Comparison of ENCODE assay signal across 19 cellular contexts in genomic region chr1:236844499-236845271, GRCh38. TPM values are rescaled to one million over a fixed set of nuclear protein-coding genes. Genes with fewer than 3 reads are reported as not detected.
A peak's percentile ranks its signal among the peaks of the same experiment; 100 is the strongest.
DNase-seq lines count a peak whose midpoint lies in the region; ATAC-seq and TF ChIP-seq lines count a peak whose summit lies in the region.
"Had no signal": no experiment of that assay in that cellular context is flagged by ENCODE, and none has a peak within 500 bp of the region (broad histone marks: within the 10 kb centered on the region; RNA-seq: fewer than 3 reads in every experiment).

No MANE protein-coding gene starts in this region.

- WGBS in thyroid gland, 2 donors: 59 to 78% methylated on average over 5 of the region's 5 CpGs

- H3K27me3 ChIP-seq in thyroid gland: no peaks in the 10 kb centered on the region
- H3K27me3 ChIP-seq: esophagus muscularis mucosa had no signal

- no peak for TF ChIP-seq POLR2A in thyroid gland (IDR thresholded peaks at IDR 0.05)

- H3K9me3 ChIP-seq in thyroid gland: no peaks in the 10 kb centered on the region
- H3K9me3 ChIP-seq: esophagus muscularis mucosa, thoracic aorta had no signal

- ATAC-seq in HG03571 (IDR thresholded peaks at IDR 0.05; ENCODE audit: unreplicated experiment): no peak
- ATAC-seq in GM21526 (IDR thresholded peaks at IDR 0.05; ENCODE audit: low FRiP score, unreplicated experiment): no peak
- ATAC-seq: natural killer cell had no signal

- H3K36me3 ChIP-seq in thyroid gland: peaks cover 0 to 11% of the 10 kb centered on the region in 2 donors

- H3K4me1 ChIP-seq in thyroid gland: peaks cover 0 to 10% of the 10 kb centered on the region in 2 donors

- TF ChIP-seq CTCF in choroid plexus epithelial cell (conservative IDR thresholded peaks at IDR 0.05; ENCODE audit: low read depth, low read length) (no peak), thyroid gland (IDR thresholded peaks at IDR 0.05) (no peak)

- H3K27ac ChIP-seq in thyroid gland: no peak overlapping the region
- H3K27ac ChIP-seq: 22Rv1, PC-9 had no signal

- DNase-seq in DMS53 (lab: John Stamatoyannopoulos, UW): peak; percentile 10
- DNase-seq in DMS53 treated with DMSO at 0.1 percent for 48 hours (lab: John Stamatoyannopoulos, UW; ENCODE audit: unreplicated experiment): no peak
- peak; percentile 61 for DNase-seq in choroid plexus epithelial cell (ENCODE audit: low read depth)
- peak; percentile 12 for DNase-seq in kidney tubule cell (ENCODE audit: low spot score)
- peak; percentile 11 to 44 for DNase-seq in thyroid gland
- no peak for DNase-seq in NCI-H146 treated with DMSO at 0.1 percent for 48 hours (lab: John Stamatoyannopoulos, UW; ENCODE audit: unreplicated experiment)
- DNase-seq: activated CD4-positive, alpha-beta T cell treated with anti-CD3 and anti-CD28 coated beads, Interleukin-2, amount 50 U/mL, for 4 hours; activated gamma-delta T cell treated with Interleukin-2 at 50 U/mL for 16 hours; DMS153; MV-4-11; natural killer cell; PC-9; T-helper 2 cell had no signal

- H3K4me3 ChIP-seq in choroid plexus epithelial cell (ENCODE audit: low read depth, low read length): no peak overlapping the region
- H3K4me3 ChIP-seq in thyroid gland (replicated peaks in 1 of 3): no peak overlapping the region
- H3K4me3 ChIP-seq: esophagus muscularis mucosa, PC-9, skin epidermis, thoracic aorta had no signal

- intact Hi-C loops in thyroid gland (cut with DNase I): no loop called here

RNA-seq across cellular contexts. Expression of gene MTR, which starts 49.6 kb away (rescaled TPM):
- total RNA-seq in thyroid gland: 10 to 100 TPM; 43.2 to 78.3 (median 47.0) TPM

Comparison
In these comparisons a context has a peak if more than half of its experiments do, and no peak if none do; other contexts are left out.
1. DNase-seq: peak in DMS53 (single experiment), choroid plexus epithelial cell (single experiment), kidney tubule cell (single experiment) and thyroid gland (2 of 2); none in DMS53 treated with DMSO at 0.1 percent for 48 hours (single experiment) and NCI-H146 treated with DMSO at 0.1 percent for 48 hours (single experiment).